7 cellular contexts compared by ENCODE assay signal in genomic region chr17:72683506-72684404, GRCh38.
A peak's percentile ranks its signal among the peaks of the same experiment; 100 is the strongest.
DNase-seq lines count a peak whose midpoint lies in the region; ATAC-seq, FAIRE-seq and TF ChIP-seq lines count a peak whose summit lies in the region.

No MANE protein-coding gene starts in this region.

- intact Hi-C loops in esophagus squamous epithelium (cut with DNase I), result no loop called here

- WGBS in esophagus squamous epithelium, 2 donors, result 38 to 69% methylated on average over 5 of the region's 10 CpGs
- WGBS in small intestine, 3 donors, result 32 to 55% (median 48%) methylated on average over 10 of the region's 10 CpGs

- peak overlapping the region; percentile 61 to 76 (median 68) for H3K27ac ChIP-seq in esophagus squamous epithelium
- H3K27ac ChIP-seq in small intestine (ENCODE audit: low read depth in 1 of 2, low read length in 1 of 2), result no peak overlapping the region

- in situ Hi-C loops in KBM-7 (cut with MboI; ENCODE audit: low pct_unique_long_range_greater_than_20kb, low sequenced_read_pairs), result no loop called here

- peaks cover 19 to 55% (median 40%) of the 10 kb centered on the region in 3 donors for H3K4me1 ChIP-seq in esophagus squamous epithelium
- peaks cover 2 to 3% of the 10 kb centered on the region in 2 donors for H3K4me1 ChIP-seq in small intestine (ENCODE audit: control insufficient read depth in 2 of 2, insufficient read depth in 1 of 2, low read depth in 1 of 2, low read length in 1 of 2)

- peak; percentile 91 for DNase-seq in H4 (ENCODE audit: low spot score)
- peak; percentile 31 for DNase-seq in NCI-H510A (lab: John Stamatoyannopoulos, UW)
- no peak for DNase-seq in esophagus squamous epithelium (lab: John Stamatoyannopoulos, UW)
- peak; percentile 21 for DNase-seq in small intestine
- no peak for DNase-seq in NCI-H526 (lab: John Stamatoyannopoulos, UW)
- DNase-seq in KBM-7, result no peak

- H3K9me3 ChIP-seq in esophagus squamous epithelium (no peaks in the 10 kb centered on the region), small intestine (ENCODE audit: control insufficient read depth, low read depth) (no peaks in the 10 kb centered on the region)

- no peaks in the 10 kb centered on the region for H3K27me3 ChIP-seq in esophagus squamous epithelium
- H3K27me3 ChIP-seq in small intestine (ENCODE audit: control insufficient read depth in 2 of 2, insufficient read depth in 2 of 2, low read length in 2 of 2), result no peaks in the 10 kb centered on the region

- FAIRE-seq in small intestine (lab: Jason Lieb, UNC), result no peak

- no peak for TF ChIP-seq CTCF in esophagus squamous epithelium (IDR thresholded peaks at IDR 0.05)

- H3K36me3 ChIP-seq in esophagus squamous epithelium (no peaks in the 10 kb centered on the region), small intestine (ENCODE audit: control insufficient read depth in 2 of 2, insufficient read depth in 2 of 2, low read length in 2 of 2) (no peaks in the 10 kb centered on the region)

- ATAC-seq in GM21737 (IDR thresholded peaks at IDR 0.05; ENCODE audit: unreplicated experiment), result no peak

- no peak for TF ChIP-seq POLR2A in esophagus squamous epithelium (IDR thresholded peaks at IDR 0.05)

- H3K4me3 ChIP-seq in esophagus squamous epithelium (no peak overlapping the region), small intestine (ENCODE audit: low read depth in 1 of 2, low read length in 2 of 2) (no peak overlapping the region)

Comparison
In these comparisons a context has a peak if more than half of its experiments do, and no peak if none do; other contexts are left out.
1. DNase-seq: peak in H4 (single experiment), NCI-H510A (single experiment) and small intestine (single experiment); none in esophagus squamous epithelium (single experiment), NCI-H526 (0 of 2) and KBM-7 (single experiment).
2. H3K27ac ChIP-seq: peak in esophagus squamous epithelium (4 of 4); none in small intestine (0 of 2).